In the genomic region with DNA sequence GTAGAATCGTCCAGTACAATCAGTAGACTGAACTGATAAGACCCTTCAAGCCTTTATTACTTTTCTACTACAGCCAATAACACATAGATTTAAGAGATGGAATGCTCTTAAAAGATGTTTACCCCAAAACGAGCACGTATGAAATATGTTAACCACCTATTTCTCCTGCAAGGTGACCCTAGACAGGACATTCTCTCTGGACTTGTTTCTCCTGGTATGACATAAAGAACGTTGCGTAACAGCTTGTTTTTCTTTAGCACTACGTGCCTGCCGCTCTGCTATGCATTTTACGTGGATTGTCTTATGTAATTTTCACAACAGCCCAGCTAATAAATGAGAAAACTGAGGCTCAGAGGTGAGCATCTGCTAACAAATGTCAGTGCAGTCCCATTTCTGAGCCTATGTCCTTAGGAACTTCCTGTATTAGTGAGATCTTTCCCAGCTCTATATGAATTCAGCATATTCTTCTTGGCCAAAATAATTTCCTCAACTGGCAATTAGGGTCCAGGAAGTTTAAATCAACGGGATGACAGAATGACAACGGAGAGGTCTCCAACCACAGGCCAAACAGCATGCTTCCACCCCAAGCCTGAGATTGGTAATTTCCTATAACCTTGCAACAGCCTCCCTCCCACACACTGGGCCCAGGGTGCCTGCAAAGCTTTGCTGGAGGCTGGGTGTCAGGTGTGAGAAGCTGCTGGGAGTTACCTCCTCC, we compare ENCODE assay signal across 8 cellular contexts. TPM values are rescaled to one million over a fixed set of nuclear protein-coding genes. Genes with fewer than 3 reads are reported as not detected.
DNase-seq lines count a peak whose midpoint lies in the region; ATAC-seq and TF ChIP-seq lines count a peak whose summit lies in the region.

No MANE protein-coding gene starts in this region.

- H3K9me3 ChIP-seq in skeletal muscle satellite cell (replicated peaks; ENCODE audit: low read length) (no peaks in the 10 kb centered on the region), HAP-1 (no peaks in the 10 kb centered on the region)

- peaks cover 39% of the 10 kb centered on the region for H3K36me3 ChIP-seq in skeletal muscle satellite cell (ENCODE audit: insufficient read depth, low read length)
- peaks cover 39% of the 10 kb centered on the region for H3K36me3 ChIP-seq in HAP-1 (replicated peaks)
- peaks cover 37% of the 10 kb centered on the region for H3K36me3 ChIP-seq in brain microvascular endothelial cell (replicated peaks)

- ATAC-seq in GM21786 (IDR thresholded peaks at IDR 0.05; ENCODE audit: unreplicated experiment), result no peak

- DNase-seq in ELR (ENCODE audit: low read depth), result peak; percentile 33
- peak; percentile 61 for DNase-seq in UCSD-AML1 (lab: John Stamatoyannopoulos, UW; ENCODE audit: unreplicated experiment)
- DNase-seq in effector CD8-positive, alpha-beta T cell (lab: John Stamatoyannopoulos, UW), result peak; percentile 51
- DNase-seq in retina, result no peak
- DNase-seq in HAP-1 (ENCODE audit: low spot score in 2 of 2), result no peak
- no peak for DNase-seq in brain microvascular endothelial cell

- H3K27me3 ChIP-seq in skeletal muscle satellite cell (ENCODE audit: control insufficient read depth, insufficient read depth, low read length) (no peaks in the 10 kb centered on the region), HAP-1 (ENCODE audit: low read depth) (no peaks in the 10 kb centered on the region), brain microvascular endothelial cell (replicated peaks) (no peaks in the 10 kb centered on the region)

- H3K4me3 ChIP-seq in skeletal muscle satellite cell (ENCODE audit: low read length), result peak overlapping the region; percentile 85
- no peak overlapping the region for H3K4me3 ChIP-seq in HAP-1
- no peak overlapping the region for H3K4me3 ChIP-seq in brain microvascular endothelial cell (ENCODE audit: low read depth, low read length)

- peak overlapping the region; percentile 88 for H3K4me2 ChIP-seq in skeletal muscle satellite cell (ENCODE audit: low read length)

- in situ Hi-C loops in HAP-1 (cut with MboI; ENCODE audit: low sequenced_read_pairs) (loop anchor here (25.0 kb wide), 1 partner anchor 839 kb away; no protein-coding TSS in a partner anchor), brain microvascular endothelial cell (cut with HindIII; ENCODE audit: low pct_ligation_motif_present, low sequenced_read_pairs) (loop anchor here (25.0 kb wide), 1 partner anchor 314 kb away; no protein-coding TSS in a partner anchor)

- H3K4me1 ChIP-seq in skeletal muscle satellite cell (ENCODE audit: control insufficient read depth, insufficient read depth, low read length), result peaks cover 37% of the 10 kb centered on the region
- peaks cover 32% of the 10 kb centered on the region for H3K4me1 ChIP-seq in HAP-1

- no peak for TF ChIP-seq CTCF in brain microvascular endothelial cell (IDR thresholded peaks at IDR 0.05; ENCODE audit: low read depth, low read length, missing control alignments)

- no peak overlapping the region for H3K27ac ChIP-seq in brain microvascular endothelial cell

- peak overlapping the region; percentile 92 for H3K9ac ChIP-seq in skeletal muscle satellite cell (ENCODE audit: low read depth, low read length)

RNA-seq across cellular contexts. Expression of a gene that starts 3.7 kb away (rescaled TPM):
- total RNA-seq in skeletal muscle satellite cell (2012; rRNA removed), result 118 and 123 TPM in 2 replicates

Comparison
In these comparisons a context has a peak if more than half of its experiments do, and no peak if none do; other contexts are left out.
1. DNase-seq: peak in ELR (single experiment), UCSD-AML1 (single experiment) and effector CD8-positive, alpha-beta T cell (single experiment); none in retina (single experiment), HAP-1 (0 of 2) and brain microvascular endothelial cell (single experiment).